8 cellular contexts compared by ENCODE assay signal in the genomic region with DNA sequence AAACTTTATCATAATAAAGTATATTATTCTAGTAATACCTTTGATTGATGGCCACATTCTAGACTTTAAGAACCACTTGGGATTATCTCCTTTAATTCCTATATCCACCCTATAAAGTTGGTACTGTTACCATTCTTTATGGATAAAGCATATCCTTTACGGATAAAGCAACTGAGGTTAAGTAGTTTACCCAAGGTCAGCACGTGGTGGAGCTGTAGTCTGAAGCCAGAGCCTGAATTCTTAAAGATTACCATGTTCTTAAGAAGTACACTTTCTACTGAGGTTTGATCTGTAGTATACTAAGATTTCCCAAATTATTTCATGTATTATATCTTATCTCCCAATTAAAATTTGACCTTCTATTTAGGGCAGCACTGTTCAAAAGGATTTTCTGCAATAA. TPM values are rescaled to one million over a fixed set of nuclear protein-coding genes. Genes with fewer than 3 reads are reported as not detected.
DNase-seq lines count a peak whose midpoint lies in the region; ATAC-seq and TF ChIP-seq lines count a peak whose summit lies in the region.

No MANE protein-coding gene starts in this region.

- peak; percentile 47 for TF ChIP-seq CTCF in GM12873 (IDR thresholded peaks at IDR 0.05; ENCODE audit: insufficient read depth, low read depth, low read length, missing control alignments)

- no peak for ATAC-seq in HG03095 (IDR thresholded peaks at IDR 0.05; ENCODE audit: unreplicated experiment)
- ATAC-seq in HG02885 (IDR thresholded peaks at IDR 0.05; ENCODE audit: poor library complexity, unreplicated experiment), result no peak

- DNase-seq in AG20443 (ENCODE audit: low spot score) (peak; percentile 23), SK-MEL-5 (ENCODE audit: low read depth, low spot score) (peak; percentile 39), glomerular visceral epithelial cell (ENCODE audit: extremely low spot score) (peak; percentile 26), NCI-H2081 treated with DMSO at 0.1 percent for 48 hours (lab: John Stamatoyannopoulos, UW) (no peak), GM19240 (ENCODE audit: insufficient read length, low spot score) (no peak)

- in situ Hi-C loops in SK-MEL-5 (cut with HindIII; ENCODE audit: low pct_unique_long_range_greater_than_20kb, low sequenced_read_pairs), result no loop called here

RNA-seq across cellular contexts. Expression of a gene that starts 3.0 kb away (rescaled TPM):
- total RNA-seq in SK-MEL-5 (2014; rRNA removed; shearing (Covaris generic)), result 22.5 and 23.7 TPM in 2 replicates
- 23.8 and 33.2 TPM in 2 replicates for polyA plus RNA-seq in SK-MEL-5 (2015; cell fraction: cytosol; rRNA removed)
- 28.3 and 31.7 TPM in 2 replicates for polyA plus RNA-seq in SK-MEL-5 (2015; cell fraction: nucleus; rRNA removed)

RNA-seq across cellular contexts. Expression of a gene that starts 38.4 kb away (rescaled TPM):
- total RNA-seq in SK-MEL-5 (2014; rRNA removed; shearing (Covaris generic)), result 8.5 and 9.9 TPM in 2 replicates
- polyA plus RNA-seq in SK-MEL-5 (2015; cell fraction: cytosol; rRNA removed), result 20.4 and 23.1 TPM in 2 replicates
- polyA plus RNA-seq in SK-MEL-5 (2015; cell fraction: nucleus; rRNA removed), result 19.3 and 24.6 TPM in 2 replicates

Comparison
In these comparisons a context has a peak if more than half of its experiments do, and no peak if none do; other contexts are left out.
1. DNase-seq: peak in AG20443 (single experiment), SK-MEL-5 (single experiment) and glomerular visceral epithelial cell (single experiment); none in NCI-H2081 treated with DMSO at 0.1 percent for 48 hours (single experiment) and GM19240 (single experiment).